ENCODE assay signal across 8 cellular contexts in genomic region chr4:169619958-169620845, GRCh38. TPM values are rescaled to one million over a fixed set of nuclear protein-coding genes. Genes with fewer than 3 reads are reported as not detected.
A peak's percentile ranks its signal among the peaks of the same experiment; 100 is the strongest.
DNase-seq lines count a peak whose midpoint lies in the region; ATAC-seq and TF ChIP-seq lines count a peak whose summit lies in the region.

TSS of gene CLCN3 (plus strand) at chr4:169620578. CDS start at chr4:169635929, 15,351 bp downstream.

- H3K36me3 Mint-ChIP-seq in activated naive CD4-positive, alpha-beta T cell treated with anti-CD3 and anti-CD28 coated beads, Interleukin-2, amount 50 U/mL, for 72 hours = peaks cover 10 to 13% of the 10 kb centered on the region in 2 donors

- no peak for TF ChIP-seq CTCF in suprapubic skin (IDR thresholded peaks at IDR 0.05)

- peaks cover 36% of the 10 kb centered on the region for H3K4me1 ChIP-seq in suprapubic skin

- no peaks in the 10 kb centered on the region for H3K27me3 ChIP-seq in suprapubic skin

- TF ChIP-seq POLR2A in suprapubic skin (IDR thresholded peaks at IDR 0.05) = peak; percentile 8 to 81

- under 1% methylated on average over 58 of the region's 66 CpGs for WGBS in suprapubic skin

- no peak for TF ChIP-seq EP300 in suprapubic skin (IDR thresholded peaks at IDR 0.05)

- H3K4me3 ChIP-seq in GM08714 (ENCODE audit: low read length) (peak within 1 kb of the TSS; percentile 98), suprapubic skin (peak within 1 kb of the TSS; percentile 62)

- H3K9me3 Mint-ChIP-seq in activated naive CD4-positive, alpha-beta T cell treated with anti-CD3 and anti-CD28 coated beads, Interleukin-2, amount 50 U/mL, for 72 hours = no peaks in the 10 kb centered on the region

- DNase-seq in NCI-H1092 treated with DMSO at 0.1 percent for 48 hours (lab: John Stamatoyannopoulos, UW) (peak; percentile 96), SKM-1 (lab: John Stamatoyannopoulos, UW; ENCODE audit: unreplicated experiment) (peak; percentile 92), globus pallidus (ENCODE audit: low spot score) (peak; percentile 98), nucleus accumbens (lab: John Stamatoyannopoulos, UW) (peak; percentile 63 to 99 (median 96)), suprapubic skin (ENCODE audit: low spot score in 2 of 2) (peak; percentile 98)
- DNase-seq in activated naive CD4-positive, alpha-beta T cell treated with anti-CD3 and anti-CD28 coated beads, Interleukin-2, amount 50 U/mL, for 72 hours (ENCODE audit: low spot score in 2 of 2) = peak; percentile 87 to 96

- H3K36me3 ChIP-seq in suprapubic skin = no peaks in the 10 kb centered on the region

- peak within 1 kb of the TSS; percentile 97 for H3K27ac ChIP-seq in suprapubic skin

- H3K9me3 ChIP-seq in suprapubic skin = no peaks in the 10 kb centered on the region

- peak within 1 kb of the TSS; percentile 96 to 99 for H3K27ac Mint-ChIP-seq in activated naive CD4-positive, alpha-beta T cell treated with anti-CD3 and anti-CD28 coated beads, Interleukin-2, amount 50 U/mL, for 72 hours

- ATAC-seq in HG02610 (IDR thresholded peaks at IDR 0.05; ENCODE audit: unreplicated experiment) = peak; percentile 96
- ATAC-seq in activated naive CD4-positive, alpha-beta T cell treated with anti-CD3 and anti-CD28 coated beads, Interleukin-2, amount 50 U/mL, for 72 hours = peak; percentile 78 to 88

RNA-seq across cellular contexts. Expression of gene CLCN3, which starts in this region (rescaled TPM):
- 10 to 100 TPM; 22.0 to 23.9 TPM for total RNA-seq in activated naive CD4-positive, alpha-beta T cell treated with anti-CD3 and anti-CD28 coated beads, Interleukin-2, amount 50 U/mL, for 72 hours
- total RNA-seq in suprapubic skin = 10 to 100 TPM; 43.7 to 58.5 (median 51.7) TPM

Comparison
In these comparisons a context has a peak if more than half of its experiments do, and no peak if none do; other contexts are left out.
1. Peak in every context shown above with its lines: DNase-seq, ATAC-seq, H3K4me3 ChIP-seq and H3K27ac ChIP-seq.